In the genomic region with DNA sequence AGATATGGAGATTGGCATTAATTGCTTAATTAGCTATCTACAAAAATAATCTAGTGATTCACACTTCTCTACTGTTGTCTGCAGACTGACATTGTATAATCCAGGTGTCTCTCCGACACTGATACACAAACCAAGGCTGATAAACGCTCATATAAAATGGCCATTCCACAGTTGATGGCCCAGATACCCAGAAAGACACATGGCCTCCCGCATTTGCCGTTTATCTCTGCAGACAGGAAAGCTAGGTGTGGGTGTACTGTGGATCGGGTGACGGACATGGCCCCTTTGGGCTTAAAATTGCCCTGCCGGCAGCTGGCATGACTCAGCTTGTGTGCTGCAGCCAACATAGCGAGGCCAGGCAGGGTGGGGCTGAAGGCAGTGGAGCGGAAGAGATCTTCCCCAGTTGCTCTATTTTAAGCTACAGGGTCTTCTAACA, we compare ENCODE assay signal across 8 cellular contexts. TPM values are rescaled to one million over a fixed set of nuclear protein-coding genes. Genes with fewer than 3 reads are reported as not detected.
DNase-seq lines count a peak whose midpoint lies in the region; ATAC-seq, FAIRE-seq and TF ChIP-seq lines count a peak whose summit lies in the region.

No MANE protein-coding gene starts in this region.

- peak overlapping the region; percentile 38 for H3K4me3 Mint-ChIP-seq in natural killer cell

- ATAC-seq in GM19455 (IDR thresholded peaks at IDR 0.05; ENCODE audit: unreplicated experiment) (peak; percentile 56), HG03442 (IDR thresholded peaks at IDR 0.05; ENCODE audit: unreplicated experiment) (peak; percentile 58), natural killer cell (peak; percentile 54 to 69 (median 63))

- intact Hi-C loops in natural killer cell (cut with micrococcal nuclease) = loop anchor here (5.0 kb wide), 2 partner anchors 36 to 81 kb away; no protein-coding TSS in a partner anchor

- peak; percentile 50 for FAIRE-seq in bronchial epithelial cell (lab: Jason Lieb, UNC)

- no peaks in the 10 kb centered on the region for H3K36me3 ChIP-seq in bronchial epithelial cell (ENCODE audit: control insufficient read depth, insufficient read depth, low read length)

- no peaks in the 10 kb centered on the region for H3K9me3 Mint-ChIP-seq in natural killer cell

- peaks cover 18 to 49% of the 10 kb centered on the region in 2 donors for H3K4me1 Mint-ChIP-seq in natural killer cell

- H3K4me3 ChIP-seq in bronchial epithelial cell (ENCODE audit: low read depth, low read length) = no peak overlapping the region

- peak; percentile 88 for DNase-seq in Daoy (ENCODE audit: low read depth)
- peak; percentile 97 for DNase-seq in NCI-H69 (lab: John Stamatoyannopoulos, UW)
- peak; percentile 81 for DNase-seq in bronchial epithelial cell (ENCODE audit: low read depth)
- peak; percentile 23 for DNase-seq in natural killer cell
- no peak for DNase-seq in SW 1271 (lab: John Stamatoyannopoulos, UW)
- DNase-seq in T1000 (lab: John Stamatoyannopoulos, UW) = no peak

- TF ChIP-seq CTCF in bronchial epithelial cell (IDR thresholded peaks at IDR 0.05; ENCODE audit: insufficient read depth, low read length, severe bottlenecking) = no peak
- TF ChIP-seq CTCF in natural killer cell (IDR thresholded peaks at IDR 0.05) = no peak

- no peaks in the 10 kb centered on the region for H3K27me3 ChIP-seq in bronchial epithelial cell (ENCODE audit: control insufficient read depth, insufficient read depth, low read length)

- peaks cover 2 to 6% of the 10 kb centered on the region in 2 donors for H3K27me3 Mint-ChIP-seq in natural killer cell (ENCODE audit: low read depth in 2 of 2)

- no peaks in the 10 kb centered on the region for H3K36me3 Mint-ChIP-seq in natural killer cell

- H3K27ac Mint-ChIP-seq in natural killer cell = peak overlapping the region in 1 of 2 donors; percentile 65

RNA-seq across cellular contexts. Expression of a gene that starts 18.5 kb away (rescaled TPM):
- total RNA-seq in Daoy (2014; rRNA removed; shearing (Covaris generic)) = 47.8 and 57.9 TPM in 2 replicates
- total RNA-seq in bronchial epithelial cell = 12.1 and 16.6 TPM in 2 replicates
- 100 to 1,000 TPM; 211 to 514 (median 264) TPM for total RNA-seq in natural killer cell

Comparison
In these comparisons a context has a peak if more than half of its experiments do, and no peak if none do; other contexts are left out.
1. DNase-seq: peak in Daoy (single experiment), NCI-H69 (single experiment), bronchial epithelial cell (single experiment) and natural killer cell (single experiment); none in SW 1271 (0 of 2) and T1000 (single experiment).
2. Peak in every context shown above with its lines, with median percentiles within 50 percentile points of each other: ATAC-seq.